In genomic region chr2:38438536-38439225, GRCh38 we compare ENCODE assay signal across 8 cellular contexts.
DNase-seq lines count a peak whose midpoint lies in the region; ATAC-seq, FAIRE-seq and TF ChIP-seq lines count a peak whose summit lies in the region.

No MANE protein-coding gene starts in this region.

- FAIRE-seq in GM12891 (lab: Jason Lieb, UNC) = peak; percentile 71

- no peak for DNase-seq in GM12891 (ENCODE audit: insufficient read length, low spot score)
- no peak for DNase-seq in NCI-H2227 treated with DMSO at 0.1 percent for 48 hours (lab: John Stamatoyannopoulos, UW)
- DNase-seq in activated CD8-positive, alpha-beta memory T cell treated with anti-CD3 and anti-CD28 coated beads, Interleukin-2, amount 50 U/mL, for 48 hours = no peak
- DNase-seq in Kasumi-1 (lab: John Stamatoyannopoulos, UW) = no peak
- DNase-seq in UCSD-AML1 (lab: John Stamatoyannopoulos, UW; ENCODE audit: unreplicated experiment) = no peak

- peak; percentile 60 for ATAC-seq in GM19351 (IDR thresholded peaks at IDR 0.05; ENCODE audit: unreplicated experiment)
- ATAC-seq in HG03095 (IDR thresholded peaks at IDR 0.05; ENCODE audit: unreplicated experiment) = peak; percentile 69
- ATAC-seq in esophagus mucosa = peak; percentile 31

- no peak for TF ChIP-seq POLR2A in GM12891 (IDR thresholded peaks at IDR 0.05; ENCODE audit: low read depth, low read length)

TF ChIP-seq in GM12891, 5 proteins besides CTCF, POLR2A, EP300 and RAD21:
- TF ChIP-seq TAF1 (IDR thresholded peaks at IDR 0.05; ENCODE audit: low read depth, low read length) (0 out of 2 replicates have a peak, but pooled peaks have one; percentile 49), POLR2AphosphoS5 (IDR thresholded peaks at IDR 0.05; ENCODE audit: low read depth, low read length) (no peak), SPI1 (IDR thresholded peaks at IDR 0.05; ENCODE audit: low read depth, low read length) (no peak), POU2F2 (IDR thresholded peaks at IDR 0.05; ENCODE audit: low read depth, low read length) (no peak), PAX5 (IDR thresholded peaks at IDR 0.05; ENCODE audit: insufficient read depth, low read length, severe bottlenecking) (peak; percentile 55)
TF ChIP-seq in GM12891: peak in this region for 2.
